10 cellular contexts compared by ENCODE assay signal in genomic region chr18:58997811-58998337, GRCh38.
A peak's percentile ranks its signal among the peaks of the same experiment; 100 is the strongest.
DNase-seq lines count a peak whose midpoint lies in the region; ATAC-seq and TF ChIP-seq lines count a peak whose summit lies in the region.
"Had no signal": no experiment of that assay in that cellular context is flagged by ENCODE, and none has a peak within 500 bp of the region (broad histone marks: within the 10 kb centered on the region; RNA-seq: fewer than 3 reads in every experiment).

No MANE protein-coding gene starts in this region.

- H3K27me3 ChIP-seq in right lobe of liver, result no peaks in the 10 kb centered on the region
- H3K27me3 ChIP-seq in uterus, result no peaks in the 10 kb centered on the region

- H3K4me1 ChIP-seq in right lobe of liver (peaks cover 0 to 11% (median 2%) of the 10 kb centered on the region in 4 donors), uterus (peaks cover 0 to 13% of the 10 kb centered on the region in 2 donors)

- no peak for TF ChIP-seq POLR2A in right lobe of liver (IDR thresholded peaks at IDR 0.05)
- no peak for TF ChIP-seq POLR2A in uterus (IDR thresholded peaks at IDR 0.05)

- no peaks in the 10 kb centered on the region for H3K9me3 ChIP-seq in right lobe of liver
- H3K9me3 ChIP-seq in uterus, result no peaks in the 10 kb centered on the region

- 43% methylated on average over 4 of the region's 4 CpGs for WGBS in right lobe of liver (ENCODE audit: insufficient coverage, low coverage, low lambda C conversion rate, missing lambda C conversion rate)

- H3K27ac ChIP-seq in right lobe of liver (peak overlapping the region in 2 of 3 donors; percentile 7 to 25), uterus (peak overlapping the region; percentile 35 to 60)
- H3K27ac ChIP-seq: HL-60 had no signal

- H3K36me3 ChIP-seq in right lobe of liver (no peaks in the 10 kb centered on the region), uterus (no peaks in the 10 kb centered on the region)

- peak; percentile 96 for DNase-seq in M059J (ENCODE audit: low read depth)
- DNase-seq in dermis blood vessel endothelial cell, result peak; percentile 87
- no peak for DNase-seq in right lobe of liver
- peak; percentile 46 to 57 for DNase-seq in uterus
- no peak for DNase-seq in NCI-H2107 treated with DMSO at 0.1 percent for 48 hours (lab: John Stamatoyannopoulos, UW; ENCODE audit: unreplicated experiment)
- no peak for DNase-seq in GDM1 (lab: John Stamatoyannopoulos, UW)
- DNase-seq: T-helper 17 cell had no signal

- TF ChIP-seq CTCF in right lobe of liver (IDR thresholded peaks at IDR 0.05) (no peak), uterus (IDR thresholded peaks at IDR 0.05) (no peak)

- H3K4me3 ChIP-seq in right lobe of liver, result no peak overlapping the region
- no peak overlapping the region for H3K4me3 ChIP-seq in uterus

- intact Hi-C loops in right lobe of liver (cut with DNase I), result no loop called here
- intact Hi-C loops in uterus (cut with DNase I; ENCODE audit: low total_unique reads), result no loop called here

- ATAC-seq in right lobe of liver (peak in 1 of 4 donors; percentile 58), HG03469 (IDR thresholded peaks at IDR 0.05; ENCODE audit: unreplicated experiment) (no peak), HG02884 (IDR thresholded peaks at IDR 0.05; ENCODE audit: unreplicated experiment) (no peak)
- ATAC-seq: T-helper 17 cell had no signal

Comparison
In these comparisons a context has a peak if more than half of its experiments do, and no peak if none do; other contexts are left out.
1. DNase-seq: peak in M059J (single experiment), dermis blood vessel endothelial cell (single experiment) and uterus (2 of 2); none in right lobe of liver (0 of 3), NCI-H2107 treated with DMSO at 0.1 percent for 48 hours (single experiment) and GDM1 (single experiment).